Comparison of ENCODE assay signal across 13 cellular contexts in genomic region chr12:76569685-76570604, GRCh38. TPM values are rescaled to one million over a fixed set of nuclear protein-coding genes. Genes with fewer than 3 reads are reported as not detected.
DNase-seq lines count a peak whose midpoint lies in the region; ATAC-seq lines count a peak whose summit lies in the region.
"Had no signal": no experiment of that assay in that cellular context is flagged by ENCODE, and none has a peak within 500 bp of the region (broad histone marks: within the 10 kb centered on the region; RNA-seq: fewer than 3 reads in every experiment).

No MANE protein-coding gene starts in this region.

- H3K27me3 ChIP-seq in BLaER1, result no peaks in the 10 kb centered on the region
- H3K27me3 ChIP-seq: cardiac muscle cell had no signal

- peak; percentile 50 for DNase-seq in MV-4-11 (lab: John Stamatoyannopoulos, UW)
- DNase-seq in dermis blood vessel endothelial cell, result peak; percentile 28
- DNase-seq in NCI-H1930 (lab: John Stamatoyannopoulos, UW), result no peak
- no peak for DNase-seq in Right ventricle myocardium inferior (ENCODE audit: missing footprints)
- DNase-seq: activated CD4-positive, alpha-beta memory T cell treated with anti-CD3 and anti-CD28 coated beads, Interleukin-2, amount 10 ng/mL, durations not matched to agents 7 days and 5 days; C1 segment of cervical spinal cord; KBM-7; NCI-H187 treated with DMSO at 0.1 percent for 48 hours had no signal

- no peak overlapping the region for H3K4me3 ChIP-seq in BLaER1
- H3K4me3 ChIP-seq: cardiac muscle cell had no signal

- H3K36me3 ChIP-seq in BLaER1, result no peaks in the 10 kb centered on the region
- H3K36me3 ChIP-seq: cardiac muscle cell had no signal

- H3K4me2 ChIP-seq in BLaER1, result peak overlapping the region; percentile 15; the same call in 1 of the 2 replicates

- H4K20me1 ChIP-seq in BLaER1, result no peaks in the 10 kb centered on the region

- ATAC-seq in GM18907 (IDR thresholded peaks at IDR 0.05; ENCODE audit: unreplicated experiment), result peak; percentile 69
- ATAC-seq in GM18520 (IDR thresholded peaks at IDR 0.05; ENCODE audit: unreplicated experiment), result no peak
- ATAC-seq in Right ventricle myocardium inferior, result no peak
- no peak for ATAC-seq in GM18498 (IDR thresholded peaks at IDR 0.05; ENCODE audit: unreplicated experiment)

- no peak overlapping the region for H3K9ac ChIP-seq in BLaER1

- no peak overlapping the region for H3K27ac ChIP-seq in BLaER1
- H3K27ac ChIP-seq: cardiac muscle cell had no signal

- peaks cover 7% of the 10 kb centered on the region; the same call in 1 of the 2 replicates for H3K4me1 ChIP-seq in BLaER1

- peaks cover 10% of the 10 kb centered on the region for H3K9me3 ChIP-seq in BLaER1

- intact Hi-C loops in Right ventricle myocardium inferior (cut with DNase I), result no loop called here

RNA-seq across cellular contexts. Expression of gene OSBPL8, which starts 10.4 kb away (rescaled TPM):
- total RNA-seq in dermis blood vessel endothelial cell, result 35.4 and 53.1 TPM in 2 replicates
- total RNA-seq in Right ventricle myocardium inferior, result 33.1 TPM

Comparison
In these comparisons a context has a peak if more than half of its experiments do, and no peak if none do; other contexts are left out.
1. DNase-seq: peak in MV-4-11 (single experiment) and dermis blood vessel endothelial cell (single experiment); none in NCI-H1930 (0 of 2) and Right ventricle myocardium inferior (single experiment).